33 cellular contexts compared by ENCODE assay signal in genomic region chr1:209431402-209431801, GRCh38.
DNase-seq lines count a peak whose midpoint lies in the region; ATAC-seq, FAIRE-seq and TF ChIP-seq lines count a peak whose summit lies in the region.
"Had no signal": no experiment of that assay in that cellular context is flagged by ENCODE, and none has a peak within 500 bp of the region (broad histone marks: within the 10 kb centered on the region; RNA-seq: fewer than 3 reads in every experiment).

No MANE protein-coding gene starts in this region.

- FAIRE-seq in bronchial epithelial cell (lab: Jason Lieb, UNC): no peak
- FAIRE-seq: endometrium, kidney, TTC549 had no signal

- H2AK5ac ChIP-seq in mesendoderm (ENCODE audit: low read length): peak overlapping the region; percentile 38

- H3K4ac ChIP-seq in mesendoderm (ENCODE audit: low read depth, low read length): peak overlapping the region; percentile 9

- peaks cover 12% of the 10 kb centered on the region for H3K36me3 Mint-ChIP-seq in type B pancreatic cell
- H3K36me3 Mint-ChIP-seq: activated CD4-positive, alpha-beta memory T cell treated with anti-CD3 and anti-CD28 coated beads for 36 hours; activated naive CD8-positive, alpha-beta T cell treated with anti-CD3 and anti-CD28 coated beads for 36 hours; natural killer cell; stimulated activated effector memory CD8-positive, alpha-beta T cell treated with anti-CD3 and anti-CD28 coated beads, Interleukin-12 subunit alpha, Interleukin-12 subunit beta, amount 100 ng/mL, for 72 hours had no signal

- H2BK120ac ChIP-seq in mesendoderm (ENCODE audit: low read depth, low read length): no peak overlapping the region

- peaks cover 10% of the 10 kb centered on the region for H3K79me2 ChIP-seq in mesendoderm (ENCODE audit: control insufficient read depth, insufficient read depth, low read length)

- H3K4me3 Mint-ChIP-seq in type B pancreatic cell: peak overlapping the region; percentile 90
- H3K4me3 Mint-ChIP-seq: activated CD4-positive, alpha-beta memory T cell treated with anti-CD3 and anti-CD28 coated beads for 36 hours; activated naive CD8-positive, alpha-beta T cell treated with anti-CD3 and anti-CD28 coated beads for 36 hours; natural killer cell; stimulated activated effector memory CD8-positive, alpha-beta T cell treated with anti-CD3 and anti-CD28 coated beads, Interleukin-12 subunit alpha, Interleukin-12 subunit beta, amount 100 ng/mL, for 72 hours; T-helper 1 cell treated with Interleukin-12 subunit alpha and Interleukin-12 subunit beta and Interleukin-4 antibody, amounts not matched to agents 30 μg/mL and 1 μg/mL, for 36 hours had no signal

- no peaks in the 10 kb centered on the region for H3K9me3 Mint-ChIP-seq in type B pancreatic cell
- H3K9me3 Mint-ChIP-seq: activated CD4-positive, alpha-beta memory T cell treated with anti-CD3 and anti-CD28 coated beads for 36 hours; activated naive CD8-positive, alpha-beta T cell treated with anti-CD3 and anti-CD28 coated beads for 36 hours; natural killer cell; stimulated activated effector memory CD8-positive, alpha-beta T cell treated with anti-CD3 and anti-CD28 coated beads, Interleukin-12 subunit alpha, Interleukin-12 subunit beta, amount 100 ng/mL, for 72 hours; T-helper 1 cell treated with Interleukin-12 subunit alpha and Interleukin-12 subunit beta and Interleukin-4 antibody, amounts not matched to agents 30 μg/mL and 1 μg/mL, for 36 hours had no signal

- peak overlapping the region; percentile 8 for H3K18ac ChIP-seq in mesendoderm (ENCODE audit: low read length)

- H3K79me1 ChIP-seq in mesendoderm (ENCODE audit: low read length): peaks cover 6% of the 10 kb centered on the region

- peak overlapping the region; percentile 18 for H2BK5ac ChIP-seq in mesendoderm (ENCODE audit: low read length)

- H3K4me1 ChIP-seq in mesendoderm (ENCODE audit: control insufficient read depth, low read depth, low read length): peaks cover 36% of the 10 kb centered on the region
- H3K4me1 ChIP-seq: ascending aorta had no signal

- no peak overlapping the region for H2BK15ac ChIP-seq in mesendoderm (replicated peaks; ENCODE audit: low read depth)

- peak overlapping the region; percentile 6 for H3K9ac ChIP-seq in mesendoderm (ENCODE audit: low read length)
- H3K9ac ChIP-seq: BLaER1 treated with 17β-estradiol and CSF1 and Interleukin-3, amounts not matched to agents 10 nM and 100 nM; GM23248 had no signal

- no peak overlapping the region for H4K5ac ChIP-seq in mesendoderm (ENCODE audit: low read length)

- DNase-seq in NCI-H774 (lab: John Stamatoyannopoulos, UW): peak; percentile 17
- DNase-seq in bronchial epithelial cell (ENCODE audit: low read depth): no peak
- DNase-seq in mesendoderm: no peak
- DNase-seq in type B pancreatic cell (ENCODE audit: extremely low spot score, unreplicated experiment): no peak
- DNase-seq in COLO829 (ENCODE audit: low spot score): no peak
- no peak for DNase-seq in inferior parietal cortex (ENCODE audit: extremely low spot score)
- DNase-seq: activated CD4-positive, alpha-beta memory T cell treated with anti-CD3 and anti-CD28 coated beads for 36 hours; activated CD4-positive, CD25-positive, alpha-beta regulatory T cell treated with anti-CD3 and anti-CD28 coated beads, Interleukin-2, amount 50 U/mL, for 72 hours; activated effector memory CD4-positive, alpha-beta T cell treated with Interleukin-2 at 50 U/mL for 16 hours; activated naive CD8-positive, alpha-beta T cell treated with anti-CD3 and anti-CD28 coated beads for 36 hours; central memory CD4-positive, alpha-beta T cell; COR-L47; dermis blood vessel endothelial cell; DND-41; GM23248; IMR-90; kidney; natural killer cell; NCI-H1092 treated with DMSO at 0.1 percent for 48 hours; NCI-H187 treated with DMSO at 0.1 percent for 48 hours; NCI-H524 treated with DMSO at 0.1 percent for 48 hours; right cardiac atrium; RPMI8226; stimulated activated CD4-positive, alpha-beta T cell treated with anti-CD3 and anti-CD28 coated beads, Interleukin-4, amount 100 ng/mL, for 24 hours; substantia nigra had no signal

- peaks cover 12% of the 10 kb centered on the region for H3K36me3 ChIP-seq in bronchial epithelial cell (ENCODE audit: control insufficient read depth, insufficient read depth, low read length)
- H3K36me3 ChIP-seq in mesendoderm (ENCODE audit: control insufficient read depth, insufficient read depth, low read length): no peaks in the 10 kb centered on the region
- H3K36me3 ChIP-seq: ascending aorta; BLaER1 treated with 17β-estradiol and CSF1 and Interleukin-3, amounts not matched to agents 10 nM and 100 nM had no signal

- no peak overlapping the region for H3K4me2 ChIP-seq in mesendoderm (ENCODE audit: low read length)
- H3K4me2 ChIP-seq: BLaER1 treated with 17β-estradiol and CSF1 and Interleukin-3, amounts not matched to agents 10 nM and 100 nM had no signal

- H3K23ac ChIP-seq in mesendoderm (ENCODE audit: low read length): no peak overlapping the region

- no CpG with 5 or more reads among the region's 3 CpGs for WGBS in mesendoderm (ENCODE audit: extremely low coverage, insufficient coverage, low lambda C conversion rate)

- peaks cover 3% of the 10 kb centered on the region for H3K27me3 Mint-ChIP-seq in type B pancreatic cell

- TF ChIP-seq CTCF in bronchial epithelial cell (IDR thresholded peaks at IDR 0.05; ENCODE audit: insufficient read depth, low read length, severe bottlenecking): no peak
- no peak for TF ChIP-seq CTCF in type B pancreatic cell (conservative IDR thresholded peaks at IDR 0.05)

- no peak overlapping the region for H4K8ac ChIP-seq in mesendoderm (ENCODE audit: low read depth, low read length)

- no peaks in the 10 kb centered on the region for H3K27me3 ChIP-seq in bronchial epithelial cell (ENCODE audit: control insufficient read depth, insufficient read depth, low read length)
- H3K27me3 ChIP-seq in mesendoderm (ENCODE audit: insufficient read depth, low read length, poor library complexity): no peaks in the 10 kb centered on the region
- H3K27me3 ChIP-seq: ascending aorta had no signal

- H3K4me1 Mint-ChIP-seq in type B pancreatic cell (ENCODE audit: unreplicated experiment): peaks cover 49% of the 10 kb centered on the region
- H3K4me1 Mint-ChIP-seq: activated naive CD8-positive, alpha-beta T cell treated with anti-CD3 and anti-CD28 coated beads for 36 hours; natural killer cell; stimulated activated effector memory CD8-positive, alpha-beta T cell treated with anti-CD3 and anti-CD28 coated beads, Interleukin-12 subunit alpha, Interleukin-12 subunit beta, amount 100 ng/mL, for 72 hours had no signal

- H3K27ac ChIP-seq in mesendoderm (ENCODE audit: low read depth, low read length): peak overlapping the region; percentile 25
- H3K27ac ChIP-seq: ascending aorta; BLaER1 treated with 17β-estradiol and CSF1 and Interleukin-3, amounts not matched to agents 10 nM and 100 nM; GM23248; SK-N-MC had no signal

- no peak for ATAC-seq in GM21619 (IDR thresholded peaks at IDR 0.05; ENCODE audit: unreplicated experiment)
- ATAC-seq: natural killer cell; right cardiac atrium; stimulated activated effector memory CD8-positive, alpha-beta T cell treated with anti-CD3 and anti-CD28 coated beads, Interleukin-12 subunit alpha, Interleukin-12 subunit beta, amount 100 ng/mL, for 72 hours had no signal

- H3K56ac ChIP-seq in mesendoderm (ENCODE audit: low read length): no peak overlapping the region

- H3K4me3 ChIP-seq in bronchial epithelial cell (ENCODE audit: low read depth, low read length) (peak overlapping the region; percentile 48), mesendoderm (ENCODE audit: low read length) (no peak overlapping the region)
- H3K4me3 ChIP-seq: ascending aorta; BLaER1 treated with 17β-estradiol and CSF1 and Interleukin-3, amounts not matched to agents 10 nM and 100 nM; GM23248; SK-N-MC had no signal

- H3K27ac Mint-ChIP-seq in type B pancreatic cell: peak overlapping the region; percentile 95
- H3K27ac Mint-ChIP-seq: activated CD4-positive, alpha-beta memory T cell treated with anti-CD3 and anti-CD28 coated beads for 36 hours; activated naive CD8-positive, alpha-beta T cell treated with anti-CD3 and anti-CD28 coated beads for 36 hours; natural killer cell; stimulated activated effector memory CD8-positive, alpha-beta T cell treated with anti-CD3 and anti-CD28 coated beads, Interleukin-12 subunit alpha, Interleukin-12 subunit beta, amount 100 ng/mL, for 72 hours; T-helper 1 cell treated with Interleukin-12 subunit alpha and Interleukin-12 subunit beta and Interleukin-4 antibody, amounts not matched to agents 30 μg/mL and 1 μg/mL, for 36 hours had no signal
